In genomic region chr10:27743736-27744477, GRCh38 we compare ENCODE assay signal across 8 cellular contexts. TPM values are rescaled to one million over a fixed set of nuclear protein-coding genes. Genes with fewer than 3 reads are reported as not detected.
A peak's percentile ranks its signal among the peaks of the same experiment; 100 is the strongest.
DNase-seq lines count a peak whose midpoint lies in the region; ATAC-seq and TF ChIP-seq lines count a peak whose summit lies in the region.

No MANE protein-coding gene starts in this region.

- H3K36me3 Mint-ChIP-seq in activated CD4-positive, alpha-beta T cell treated with anti-CD3 and anti-CD28 coated beads, Interleukin-2, amount 10 ng/mL, durations not matched to agents 7 days and 5 days (ENCODE audit: low read depth) = no peaks in the 10 kb centered on the region

- H3K27me3 Mint-ChIP-seq in activated CD4-positive, alpha-beta T cell treated with anti-CD3 and anti-CD28 coated beads, Interleukin-2, amount 10 ng/mL, durations not matched to agents 7 days and 5 days = peaks cover 64% of the 10 kb centered on the region

- H3K27ac ChIP-seq in rectal smooth muscle tissue (ENCODE audit: low read depth, low read length) = peak overlapping the region; percentile 64

- POLR2A ChIA-PET in activated CD4-positive, alpha-beta T cell treated with anti-CD3 and anti-CD28 coated beads, Interleukin-2, amount 10 ng/mL, durations not matched to agents 7 days and 5 days (lab: Charles Lee) = no interaction called here

- H3K36me3 ChIP-seq in rectal smooth muscle tissue (ENCODE audit: control insufficient read depth, insufficient read depth, low read length) = no peaks in the 10 kb centered on the region

- TF ChIP-seq CTCF in GM13976 (IDR thresholded peaks at IDR 0.05; ENCODE audit: borderline replicate concordance, control extremely low read depth, extremely low read depth, insufficient read depth, missing control alignments) = no peak

- peaks cover 5% of the 10 kb centered on the region for H3K4me1 ChIP-seq in rectal smooth muscle tissue (ENCODE audit: control insufficient read depth, insufficient read depth, low read length)

- peaks cover 33% of the 10 kb centered on the region for H3K4me1 Mint-ChIP-seq in activated CD4-positive, alpha-beta T cell treated with anti-CD3 and anti-CD28 coated beads, Interleukin-2, amount 10 ng/mL, durations not matched to agents 7 days and 5 days

- H3K27ac Mint-ChIP-seq in activated CD4-positive, alpha-beta T cell treated with anti-CD3 and anti-CD28 coated beads, Interleukin-2, amount 10 ng/mL, durations not matched to agents 7 days and 5 days = no peak overlapping the region

- H3K4me3 ChIP-seq in rectal smooth muscle tissue (ENCODE audit: low read length) = peak overlapping the region; percentile 59

- CTCF ChIA-PET in activated CD4-positive, alpha-beta T cell treated with anti-CD3 and anti-CD28 coated beads, Interleukin-2, amount 10 ng/mL, durations not matched to agents 7 days and 5 days (lab: Charles Lee) = interaction anchor here (0.6 to 1.7 kb wide), 3 partner anchors 61 to 639 kb away, joined by 3 to 6 read pairs (median 4); no protein-coding TSS in a partner anchor

- H3K9ac ChIP-seq in rectal smooth muscle tissue (ENCODE audit: low read length) = no peak overlapping the region

- DNase-seq in GM13976 (ENCODE audit: low spot score) (peak; percentile 28), Right ventricle myocardium superior (peak; percentile 44), DMS114 treated with DMSO at 0.1 percent for 48 hours (lab: John Stamatoyannopoulos, UW; ENCODE audit: unreplicated experiment) (no peak), NCI-H146 (lab: John Stamatoyannopoulos, UW) (no peak)
- DNase-seq in activated CD4-positive, alpha-beta T cell treated with anti-CD3 and anti-CD28 coated beads, Interleukin-2, amount 10 ng/mL, durations not matched to agents 7 days and 5 days = no peak

- in situ Hi-C loops in GM13976 (cut with MboI; ENCODE audit: low sequenced_read_pairs, unreplicated experiment) = no loop called here

- H3K27me3 ChIP-seq in rectal smooth muscle tissue (ENCODE audit: control insufficient read depth, insufficient read depth, low read length) = peaks cover 37% of the 10 kb centered on the region

- ATAC-seq in Right ventricle myocardium superior (ENCODE audit: poor library complexity) (no peak), HG03139 (IDR thresholded peaks at IDR 0.05; ENCODE audit: unreplicated experiment) (no peak), HG02798 (IDR thresholded peaks at IDR 0.05; ENCODE audit: poor library complexity, unreplicated experiment) (no peak)

- peak overlapping the region; percentile 58 for H3K4me3 Mint-ChIP-seq in activated CD4-positive, alpha-beta T cell treated with anti-CD3 and anti-CD28 coated beads, Interleukin-2, amount 10 ng/mL, durations not matched to agents 7 days and 5 days

- intact Hi-C loops in Right ventricle myocardium superior (cut with DNase I) = loop anchor here (10.0 kb wide), 1 partner anchor 441 kb away; no protein-coding TSS in a partner anchor

- H3K9me3 Mint-ChIP-seq in activated CD4-positive, alpha-beta T cell treated with anti-CD3 and anti-CD28 coated beads, Interleukin-2, amount 10 ng/mL, durations not matched to agents 7 days and 5 days = no peaks in the 10 kb centered on the region

RNA-seq across cellular contexts. Expression of gene MKX, which starts 1.7 kb away (rescaled TPM):
- total RNA-seq in activated CD4-positive, alpha-beta T cell treated with anti-CD3 and anti-CD28 coated beads, Interleukin-2, amount 10 ng/mL, durations not matched to agents 7 days and 5 days = under 1 TPM in 1 of 2 experiments, not detected in 1; 0.04 TPM
- total RNA-seq in Right ventricle myocardium superior = not detected

Comparison
In these comparisons a context has a peak if more than half of its experiments do, and no peak if none do; other contexts are left out.
1. DNase-seq: peak in GM13976 (single experiment) and Right ventricle myocardium superior (single experiment); none in activated CD4-positive, alpha-beta T cell treated with anti-CD3 and anti-CD28 coated beads, Interleukin-2, amount 10 ng/mL, durations not matched to agents 7 days and 5 days (single experiment), DMS114 treated with DMSO at 0.1 percent for 48 hours (single experiment) and NCI-H146 (single experiment).